Comparison of ENCODE assay signal across 26 cellular contexts in the genomic region with DNA sequence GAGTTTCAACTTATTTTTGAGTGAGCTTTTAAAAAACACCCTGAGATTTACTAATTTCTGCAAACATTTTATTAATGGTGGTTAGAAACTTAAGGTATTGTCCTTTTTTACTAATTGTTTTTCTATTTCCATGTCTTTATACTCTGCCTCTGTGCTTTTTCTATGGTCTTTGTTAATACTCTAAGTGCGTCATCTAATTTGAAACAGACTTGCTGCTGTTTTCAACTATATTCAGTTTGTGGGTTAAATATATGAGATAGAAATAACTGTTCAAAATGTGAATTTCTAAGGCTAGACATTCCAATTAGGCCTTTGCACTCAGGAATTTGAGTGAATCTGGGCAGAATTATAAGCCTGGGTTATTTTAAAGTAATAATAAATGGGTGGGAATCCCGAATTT.
"Had no signal": no experiment of that assay in that cellular context is flagged by ENCODE, and none has a peak within 500 bp of the region (broad histone marks: within the 10 kb centered on the region; RNA-seq: fewer than 3 reads in every experiment).

No MANE protein-coding gene starts in this region.

- H3K36me3 ChIP-seq: ascending aorta, cardiac muscle cell, Peyer's patch, SJCRH30, WERI-Rb-1 had no signal

- ATAC-seq: activated CD4-positive, alpha-beta T cell treated with anti-CD3 and anti-CD28 coated beads for 36 hours; activated T-cell treated with anti-CD3 and anti-CD28 coated beads, Interleukin-2, amount 50 U/mL, for 72 hours had no signal

- H3K36me3 Mint-ChIP-seq: activated naive CD4-positive, alpha-beta T cell treated with anti-CD3 and anti-CD28 coated beads, Interleukin-2, amount 50 U/mL, for 24 hours; brain had no signal

- H3K4me1 ChIP-seq: ascending aorta, Peyer's patch had no signal

- H3K27ac Mint-ChIP-seq: activated CD4-positive, alpha-beta memory T cell treated with anti-CD3 and anti-CD28 coated beads, Interleukin-2, amount 10 ng/mL, durations not matched to agents 7 days and 5 days; activated CD4-positive, alpha-beta T cell treated with anti-CD3 and anti-CD28 coated beads for 36 hours; activated naive CD4-positive, alpha-beta T cell treated with anti-CD3 and anti-CD28 coated beads, Interleukin-2, amount 50 U/mL, for 24 hours; activated T-cell treated with anti-CD3 and anti-CD28 coated beads, Interleukin-2, amount 50 U/mL, for 72 hours; activated T-helper 2 cell treated with anti-CD3 and anti-CD28 coated beads, Interferon-gamma antibody, Interleukin-2, Interleukin-4, amounts not matched to agents 10 μg/mL and 5 μg/mL and 100 μg/mL, durations not matched to agents 14 hours and 24 hours and 36 hours; brain had no signal

- H3K4me3 Mint-ChIP-seq: activated CD4-positive, alpha-beta memory T cell treated with anti-CD3 and anti-CD28 coated beads, Interleukin-2, amount 10 ng/mL, durations not matched to agents 7 days and 5 days; activated CD4-positive, alpha-beta T cell treated with anti-CD3 and anti-CD28 coated beads for 36 hours; activated naive CD4-positive, alpha-beta T cell treated with anti-CD3 and anti-CD28 coated beads, Interleukin-2, amount 50 U/mL, for 24 hours; activated T-cell treated with anti-CD3 and anti-CD28 coated beads, Interleukin-2, amount 50 U/mL, for 72 hours; brain had no signal

- H3K27me3 Mint-ChIP-seq: activated CD4-positive, alpha-beta memory T cell treated with anti-CD3 and anti-CD28 coated beads, Interleukin-2, amount 10 ng/mL, durations not matched to agents 7 days and 5 days; activated CD4-positive, alpha-beta T cell treated with anti-CD3 and anti-CD28 coated beads for 36 hours; activated naive CD4-positive, alpha-beta T cell treated with anti-CD3 and anti-CD28 coated beads, Interleukin-2, amount 50 U/mL, for 24 hours; brain had no signal

- H3K9me3 Mint-ChIP-seq: activated T-helper 2 cell treated with anti-CD3 and anti-CD28 coated beads, Interferon-gamma antibody, Interleukin-2, Interleukin-4, amounts not matched to agents 10 μg/mL and 5 μg/mL and 100 μg/mL, durations not matched to agents 14 hours and 24 hours and 36 hours had no signal

- H3K9me3 ChIP-seq: ascending aorta, Peyer's patch, SJCRH30 had no signal

- H3K4me3 ChIP-seq: ascending aorta, cardiac muscle cell, Peyer's patch, SJCRH30 had no signal

- H3K27me3 ChIP-seq: ascending aorta, cardiac muscle cell, Peyer's patch, SJCRH30 had no signal

- H3K4me1 Mint-ChIP-seq: activated CD4-positive, alpha-beta memory T cell treated with anti-CD3 and anti-CD28 coated beads, Interleukin-2, amount 10 ng/mL, durations not matched to agents 7 days and 5 days; activated CD4-positive, alpha-beta T cell treated with anti-CD3 and anti-CD28 coated beads for 36 hours; activated naive CD4-positive, alpha-beta T cell treated with anti-CD3 and anti-CD28 coated beads, Interleukin-2, amount 50 U/mL, for 24 hours had no signal

- DNase-seq: activated CD4-positive, alpha-beta memory T cell treated with anti-CD3 and anti-CD28 coated beads, Interleukin-2, amount 10 ng/mL, durations not matched to agents 7 days and 5 days; activated CD4-positive, alpha-beta T cell treated with anti-CD3 and anti-CD28 coated beads for 36 hours; activated CD4-positive, alpha-beta T cell treated with anti-CD3 and anti-CD28 coated beads, Interleukin-2, amount 50 U/mL, for 1 hour; activated CD8-positive, alpha-beta memory T cell treated with anti-CD3 and anti-CD28 coated beads, Interleukin-2, amount 50 U/mL, for 4 hours; activated T-cell treated with anti-CD3 and anti-CD28 coated beads, Interleukin-2, amount 50 U/mL, for 72 hours; amniotic stem cell; Kasumi-1; NCI-H1092; NCI-H1417; NCI-H1930; NCI-H2171; NCI-H2227 treated with DMSO at 0.1 percent for 48 hours; NCI-H526; NCI-H82; NK-92 treated with Interleukin-12 subunit alpha and Interleukin-12 subunit beta, amount 100 ng/mL, for 24 hours; Peyer's patch; Right ventricle myocardium superior; SJCRH30; T-helper 1 cell; WERI-Rb-1 had no signal

- H3K27ac ChIP-seq: ascending aorta, cardiac muscle cell, Peyer's patch, RWPE1, SJCRH30, WERI-Rb-1 had no signal
